Comparison of ENCODE assay signal across 14 cellular contexts in the genomic region with DNA sequence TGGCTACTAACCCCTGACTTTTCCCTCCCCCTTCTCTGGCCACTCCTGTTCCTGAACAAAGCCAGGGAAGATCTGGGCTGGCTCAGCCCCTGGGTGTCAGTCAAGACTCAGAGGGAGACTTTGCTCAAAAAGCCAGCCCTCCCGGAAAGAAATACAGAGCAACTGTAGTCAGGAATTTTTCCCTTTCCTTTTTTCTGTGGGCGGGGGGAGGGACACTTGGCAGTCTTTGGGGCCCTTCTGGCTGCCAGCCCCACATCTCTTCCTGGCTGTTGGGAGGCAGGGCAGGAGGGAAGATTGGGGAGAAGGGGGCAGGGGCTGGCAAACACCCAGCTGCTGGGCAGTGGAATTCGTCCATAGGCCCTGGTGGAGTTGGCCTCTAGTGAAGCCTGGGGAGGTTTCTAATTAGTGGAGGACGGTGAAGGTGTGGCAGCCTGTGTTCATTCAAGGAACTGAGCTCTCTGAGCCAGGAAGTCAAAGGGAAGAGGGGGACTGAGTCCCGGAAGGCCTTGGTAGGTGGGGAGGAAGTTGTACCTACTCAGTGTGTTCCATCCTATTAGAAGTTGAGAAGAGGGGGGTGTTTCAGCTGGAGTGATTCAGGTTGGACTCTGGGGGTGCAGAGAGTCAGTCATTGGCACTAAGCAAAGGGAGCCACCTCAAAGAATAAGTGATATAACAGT. TPM values are rescaled to one million over a fixed set of nuclear protein-coding genes. Genes with fewer than 3 reads are reported as not detected.
DNase-seq lines count a peak whose midpoint lies in the region; ATAC-seq, FAIRE-seq and TF ChIP-seq lines count a peak whose summit lies in the region.
"Had no signal": no experiment of that assay in that cellular context is flagged by ENCODE, and none has a peak within 500 bp of the region (broad histone marks: within the 10 kb centered on the region; RNA-seq: fewer than 3 reads in every experiment).

No MANE protein-coding gene starts in this region.

- peaks cover 24% of the 10 kb centered on the region; the same call in 1 of the 2 replicates for H3K36me3 ChIP-seq in SK-N-MC (ENCODE audit: insufficient read depth, low read length)
- H3K36me3 ChIP-seq in pancreas = no peaks in the 10 kb centered on the region
- H3K36me3 ChIP-seq in Peyer's patch = no peaks in the 10 kb centered on the region

- TF ChIP-seq CTCF in pancreas (IDR thresholded peaks at IDR 0.05) = no peak
- TF ChIP-seq CTCF in Peyer's patch (IDR thresholded peaks at IDR 0.05) = no peak
- TF ChIP-seq CTCF in GM13976 (IDR thresholded peaks at IDR 0.05; ENCODE audit: borderline replicate concordance, control extremely low read depth, extremely low read depth, insufficient read depth, missing control alignments) = no peak

- H3K4me3 ChIP-seq in SK-N-MC = 0 out of 2 replicates have a peak overlapping the region, but pooled peaks have one; percentile 29
- H3K4me3 ChIP-seq in pancreas = no peak overlapping the region
- no peak overlapping the region for H3K4me3 ChIP-seq in Peyer's patch

- H3K9me3 ChIP-seq in SK-N-MC (ENCODE audit: low read depth, low read length) (no peaks in the 10 kb centered on the region), pancreas (no peaks in the 10 kb centered on the region), Peyer's patch (peaks cover 0 to 5% (median 0%) of the 10 kb centered on the region in 4 donors)

- FAIRE-seq in pancreas (lab: Jason Lieb, UNC) (no peak), urothelium cell line (lab: Jason Lieb, UNC) (no peak)

- ATAC-seq in left cardiac atrium (peak; percentile 54 to 60), pancreas (peak; percentile 12 to 53 (median 27)), GM19455 (IDR thresholded peaks at IDR 0.05; ENCODE audit: unreplicated experiment) (no peak)
- ATAC-seq: HCT116, natural killer cell had no signal

- no peak overlapping the region for H3K9ac ChIP-seq in SK-N-MC (ENCODE audit: insufficient read length)

- H3K27me3 ChIP-seq in pancreas = no peaks in the 10 kb centered on the region
- H3K27me3 ChIP-seq in Peyer's patch = no peaks in the 10 kb centered on the region

- peak; percentile 72 for DNase-seq in COLO829 (ENCODE audit: low spot score)
- DNase-seq in SK-N-MC (ENCODE audit: low read depth, low spot score) = no peak
- DNase-seq in left cardiac atrium = no peak
- peak in 4 of 6 donors; percentile 56 to 66 (median 61) for DNase-seq in pancreas
- no peak for DNase-seq in Peyer's patch
- DNase-seq in GM13976 (ENCODE audit: low spot score) = no peak
- DNase-seq in urothelium cell line (ENCODE audit: low spot score) = no peak
- DNase-seq: activated CD4-positive, alpha-beta memory T cell treated with anti-CD3 and anti-CD28 coated beads for 36 hours; effector memory CD4-positive, alpha-beta T cell; Kasumi-1; natural killer cell; stimulated activated naive CD4-positive, alpha-beta T cell had no signal

- H3K27ac ChIP-seq in SK-N-MC = peak overlapping the region; percentile 37
- peak overlapping the region; percentile 76 to 86 (median 82) for H3K27ac ChIP-seq in pancreas
- H3K27ac ChIP-seq in Peyer's patch = peak overlapping the region in 1 of 4 donors; percentile 10

- no peak for TF ChIP-seq POLR2A in Peyer's patch (IDR thresholded peaks at IDR 0.05)

- WGBS in pancreas, 2 donors = 14 to 17% methylated on average over 5 of the region's 5 CpGs

- in situ Hi-C loops in GM13976 (cut with MboI; ENCODE audit: low sequenced_read_pairs, unreplicated experiment) = no loop called here

- intact Hi-C loops in left cardiac atrium (cut with DNase I) = no loop called here
- intact Hi-C loops in pancreas (cut with DNase I) = no loop called here

- H3K4me1 ChIP-seq in pancreas (peaks cover 21 to 32% (median 31%) of the 10 kb centered on the region in 3 donors), Peyer's patch (no peaks in the 10 kb centered on the region)

RNA-seq across cellular contexts. Expression of gene IGFBP2, which starts 10.9 kb away (rescaled TPM):
- total RNA-seq in left cardiac atrium (100 to 1,000 TPM in 1 of 2 donors, 10 to 100 TPM in 1; 91.7 to 185 TPM), pancreas (100 to 1,000 TPM in 4 of 6 donors, 10 to 100 TPM in 2; 76.3 to 211 (median 155) TPM), Peyer's patch (10 to 100 TPM; 24.8 to 51.9 (median 44.6) TPM)
- polyA plus RNA-seq in pancreas = 10 to 100 TPM; 43.1 to 56.5 TPM

RNA-seq across cellular contexts. Expression of gene IGFBP5, which starts 51.2 kb away (rescaled TPM):
- total RNA-seq in left cardiac atrium (100 to 1,000 TPM in 1 of 2 donors, 10 to 100 TPM in 1; 88.5 to 207 TPM), pancreas (10 to 100 TPM in 5 of 6 donors, 1 to 10 TPM in 1; 8.2 to 91.6 (median 28.8) TPM), Peyer's patch (100 to 1,000 TPM in 1 of 4 donors, 10 to 100 TPM in 3; 41.5 to 183 (median 75.0) TPM)
- polyA plus RNA-seq in pancreas = 10 to 100 TPM; 18.4 to 25.0 TPM
- total RNA-seq: activated CD4-positive, alpha-beta memory T cell treated with anti-CD3 and anti-CD28 coated beads for 36 hours; natural killer cell had no signal

Comparison
In these comparisons a context has a peak if more than half of its experiments do, and no peak if none do; other contexts are left out.
1. DNase-seq: peak in COLO829 (single experiment) and pancreas (4 of 6); none in SK-N-MC (single experiment), left cardiac atrium (single experiment), Peyer's patch (0 of 3), GM13976 (single experiment) and urothelium cell line (single experiment).